In the genomic region with DNA sequence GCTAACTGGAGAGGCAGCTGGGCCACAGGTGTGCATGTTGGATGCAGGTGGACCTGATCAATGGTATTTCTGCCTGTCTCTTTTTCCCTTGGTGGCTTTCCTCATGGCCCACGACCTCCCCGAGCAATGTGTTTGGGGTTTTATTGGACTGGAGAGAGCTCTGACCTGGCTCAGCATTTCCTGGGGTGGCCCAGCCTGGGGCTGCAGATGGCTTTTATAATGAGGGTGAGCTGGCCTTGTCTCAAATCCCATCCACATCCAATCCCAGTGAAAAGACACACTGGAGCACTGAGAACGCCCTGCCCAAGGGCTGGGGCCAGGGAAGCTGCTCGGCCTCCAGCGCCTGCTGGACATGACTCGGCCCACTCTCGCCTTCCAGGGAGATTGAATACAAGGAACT, we compare ENCODE assay signal across 24 cellular contexts. TPM values are rescaled to one million over a fixed set of nuclear protein-coding genes. Genes with fewer than 3 reads are reported as not detected.
A peak's percentile ranks its signal among the peaks of the same experiment; 100 is the strongest.
DNase-seq lines count a peak whose midpoint lies in the region; ATAC-seq and TF ChIP-seq lines count a peak whose summit lies in the region.
"Had no signal": no experiment of that assay in that cellular context is flagged by ENCODE, and none has a peak within 500 bp of the region (broad histone marks: within the 10 kb centered on the region; RNA-seq: fewer than 3 reads in every experiment).

No MANE protein-coding gene starts in this region.

- intact Hi-C loops in upper lobe of right lung (cut with DNase I): no loop called here

- no peaks in the 10 kb centered on the region for H4K20me1 ChIP-seq in osteoblast (ENCODE audit: insufficient read depth, low read length)
- H4K20me1 ChIP-seq: BLaER1 treated with 17β-estradiol and CSF1 and Interleukin-3, amounts not matched to agents 10 nM and 100 nM had no signal

- H3K9me3 ChIP-seq in HEK293 (ENCODE audit: control insufficient read depth, insufficient read depth, low read depth, low read length) (no peaks in the 10 kb centered on the region), osteoblast (ENCODE audit: low read depth, low read length) (no peaks in the 10 kb centered on the region), upper lobe of right lung (no peaks in the 10 kb centered on the region)
- H3K9me3 ChIP-seq: A549, BE2C had no signal

- H3K4me2 ChIP-seq in osteoblast (ENCODE audit: insufficient read depth, low read length): no peak overlapping the region
- H3K4me2 ChIP-seq: A549; BLaER1 treated with 17β-estradiol and CSF1 and Interleukin-3, amounts not matched to agents 10 nM and 100 nM; GM23338 had no signal

- no peaks in the 10 kb centered on the region for H3K27me3 ChIP-seq in osteoblast (ENCODE audit: insufficient read depth, low read length)
- peaks cover 29% of the 10 kb centered on the region for H3K27me3 ChIP-seq in upper lobe of right lung

- H2AFZ ChIP-seq in osteoblast (ENCODE audit: low read length): no peak overlapping the region
- H2AFZ ChIP-seq: GM23338 had no signal

- CTCF ChIA-PET in HEK293 (lab: Yijun Ruan, JAX): interaction anchor here (1.0 kb wide), 1 partner anchor 31 kb away, joined by 3 read pairs; no protein-coding TSS in a partner anchor

- DNase-seq in osteoblast (ENCODE audit: insufficient read length, low spot score, missing footprints) (peak; percentile 62), upper lobe of right lung (peak; percentile 47), NAMALWA (ENCODE audit: low spot score) (no peak), SW 1271 (lab: John Stamatoyannopoulos, UW) (no peak), globus pallidus (ENCODE audit: low spot score) (no peak)
- DNase-seq: 8988T; ACHN; AML-193; BE2C; CD4-positive, alpha-beta T cell; CD8-positive, alpha-beta memory T cell; DMS 273 treated with DMSO at 0.1 percent for 48 hours; DMS79; EL; GDM1; H9; HFFc6 had no signal

- H3K4me3 ChIP-seq in HEK293 (ENCODE audit: low read depth, low read length): no peak overlapping the region
- H3K4me3 ChIP-seq in osteoblast (ENCODE audit: insufficient read depth, low read length): no peak overlapping the region
- H3K4me3 ChIP-seq in upper lobe of right lung: no peak overlapping the region
- H3K4me3 ChIP-seq: A549; BLaER1 treated with 17β-estradiol and CSF1 and Interleukin-3, amounts not matched to agents 10 nM and 100 nM; GM12878; GM23338 had no signal

- no peaks in the 10 kb centered on the region for H3K79me2 ChIP-seq in osteoblast (ENCODE audit: insufficient read depth, low read length)

- no peaks in the 10 kb centered on the region for H3K4me1 ChIP-seq in HEK293 (ENCODE audit: control insufficient read depth, insufficient read depth, low read length)
- no peaks in the 10 kb centered on the region for H3K4me1 ChIP-seq in osteoblast (ENCODE audit: insufficient read depth, low read length)
- peaks cover 5% of the 10 kb centered on the region for H3K4me1 ChIP-seq in upper lobe of right lung
- H3K4me1 ChIP-seq: BE2C had no signal

- peaks cover 18 to 60% of the 10 kb centered on the region in 2 experiments for H3K36me3 ChIP-seq in HEK293 (ENCODE audit: control insufficient read depth in 2 of 2, insufficient read depth in 1 of 2, low read length in 2 of 2)
- no peaks in the 10 kb centered on the region for H3K36me3 ChIP-seq in osteoblast (ENCODE audit: insufficient read depth, low read length)
- H3K36me3 ChIP-seq in upper lobe of right lung: no peaks in the 10 kb centered on the region
- H3K36me3 ChIP-seq: BE2C had no signal

- ATAC-seq in upper lobe of right lung: no peak
- ATAC-seq: A549, GM12878, GM23338, HCT116 had no signal

- TF ChIP-seq CTCF in HEK293 (tag by site-specific recombination; IDR thresholded peaks at IDR 0.05) (no peak), VCaP (conservative IDR thresholded peaks at IDR 0.05) (no peak), osteoblast (IDR thresholded peaks at IDR 0.05; ENCODE audit: extremely low read depth, low read depth, low read length) (no peak), upper lobe of right lung (IDR thresholded peaks at IDR 0.05) (no peak)

- POLR2A ChIA-PET in HEK293 (lab: Yijun Ruan, JAX): no interaction called here

- H3K27ac ChIP-seq in HEK293 (ENCODE audit: extremely low read depth, low read depth, low read length): no peak overlapping the region
- peak overlapping the region; percentile 49 for H3K27ac ChIP-seq in VCaP
- no peak overlapping the region for H3K27ac ChIP-seq in osteoblast (ENCODE audit: low read depth, low read length)
- H3K27ac ChIP-seq in upper lobe of right lung: no peak overlapping the region
- H3K27ac ChIP-seq: A549; BLaER1 treated with 17β-estradiol and CSF1 and Interleukin-3, amounts not matched to agents 10 nM and 100 nM had no signal

TF ChIP-seq in HEK293, 187 proteins besides CTCF, POLR2A, EP300 and RAD21:
- TF ChIP-seq GLIS2 (tag by site-specific recombination; IDR thresholded peaks at IDR 0.05): no peak
- 0 out of 2 replicates have a peak, but pooled peaks have one; percentile 11 for TF ChIP-seq SCRT2 (tag by site-specific recombination; IDR thresholded peaks at IDR 0.05)
TF ChIP-seq in HEK293: peak in this region for 1.

RNA-seq across cellular contexts. Expression of a gene that starts 44.1 kb away (rescaled TPM):
- total RNA-seq in osteoblast: 2.7 and 3.6 TPM in 2 replicates
- not detected for total RNA-seq in upper lobe of right lung
- total RNA-seq: CD4-positive, alpha-beta T cell; CD8-positive, alpha-beta memory T cell; H9; HFFc6 had no signal

Comparison
In these comparisons a context has a peak if more than half of its experiments do, and no peak if none do; other contexts are left out.
1. DNase-seq: peak in osteoblast (single experiment) and upper lobe of right lung (single experiment); none in NAMALWA (single experiment), SW 1271 (0 of 2) and globus pallidus (single experiment).